33 cellular contexts compared by ENCODE assay signal in genomic region chr11:44349328-44349727, GRCh38. TPM values are rescaled to one million over a fixed set of nuclear protein-coding genes. Genes with fewer than 3 reads are reported as not detected.
"Had no signal": no experiment of that assay in that cellular context is flagged by ENCODE, and none has a peak within 500 bp of the region (broad histone marks: within the 10 kb centered on the region; RNA-seq: fewer than 3 reads in every experiment).

No MANE protein-coding gene starts in this region.

- H3K27me3 ChIP-seq: neural progenitor cell, pancreas, testis, transverse colon, upper lobe of right lung, uterus had no signal

- DNase-seq: naive thymus-derived CD4-positive, alpha-beta T cell; natural killer cell; pancreas; psoas muscle; right cardiac atrium; spleen; stimulated activated CD4-positive, alpha-beta T cell treated with anti-CD3 and anti-CD28 coated beads, Interleukin-12 subunit alpha, Interleukin-12 subunit beta, amount 100 ng/mL, for 4 hours; stimulated activated CD4-positive, alpha-beta T cell treated with anti-CD3 and anti-CD28 coated beads, Interleukin-1b, Interleukin-23, amount 100 ng/mL, for 48 hours; stimulated activated CD4-positive, alpha-beta T cell treated with anti-CD3 and anti-CD28 coated beads, Interleukin-4, amount 100 ng/mL, for 1 hour; stimulated activated CD4-positive, alpha-beta T cell treated with anti-CD3 and anti-CD28 coated beads, Interleukin-4, amount 100 ng/mL, for 4 hours; stimulated activated CD8-positive, alpha-beta memory T cell treated with anti-CD3 and anti-CD28 coated beads, Interleukin-4, amount 100 ng/mL, for 48 hours; stimulated activated naive CD4-positive, alpha-beta T cell; stimulated activated naive CD8-positive, alpha-beta T cell treated with anti-CD3 and anti-CD28 coated beads, Interleukin-15, amount 100 ng/mL, for 72 hours; stimulated activated naive CD8-positive, alpha-beta T cell treated with anti-CD3 and anti-CD28 coated beads, Interleukin-15, Interleukin-2, amounts not matched to agents 100 U/mL and 50 U/mL, for 24 hours; substantia nigra; testis; tibial artery; transverse colon; upper lobe of right lung; uterus had no signal

- H2AFZ ChIP-seq: neural progenitor cell had no signal

- H3K9me3 Mint-ChIP-seq: natural killer cell; nephron; neural progenitor cell; stimulated activated memory B cell treated with anti-CD40 and anti-IgM and Interleukin-4, amounts not matched to agents 10 μg/mL and 1 μg/mL and 100 μg/mL, for 72 hours; stimulated activated naive CD8-positive, alpha-beta T cell treated with anti-CD3 and anti-CD28 coated beads, Interleukin-15, amount 100 ng/mL, for 72 hours; type B pancreatic cell had no signal

- H3K4me2 ChIP-seq: neural progenitor cell, smooth muscle cell had no signal

- H3K4me3 Mint-ChIP-seq: naive thymus-derived CD4-positive, alpha-beta T cell; natural killer cell; nephron; stimulated activated memory B cell treated with anti-CD40 and anti-IgM and Interleukin-4, amounts not matched to agents 10 μg/mL and 1 μg/mL and 100 μg/mL, for 72 hours; stimulated activated naive CD8-positive, alpha-beta T cell treated with anti-CD3 and anti-CD28 coated beads, Interleukin-15, amount 100 ng/mL, for 72 hours; type B pancreatic cell had no signal

- H3K4me3 ChIP-seq: neural progenitor cell, pancreas, psoas muscle, skin epidermis, smooth muscle cell, spleen, suprapubic skin, testis, tibial artery, transverse colon, upper lobe of right lung, uterus had no signal

- H3K4me1 Mint-ChIP-seq: stimulated activated naive CD8-positive, alpha-beta T cell treated with anti-CD3 and anti-CD28 coated beads, Interleukin-15, amount 100 ng/mL, for 72 hours had no signal

- H3K9ac ChIP-seq: neural progenitor cell had no signal

- H3K27ac ChIP-seq: neural progenitor cell, neutrophil, pancreas, psoas muscle, skin epidermis, spleen, suprapubic skin, testis, tibial artery, transverse colon, upper lobe of right lung, uterus had no signal

- FAIRE-seq: pancreas had no signal

- H3K9me3 ChIP-seq: neutrophil, pancreas, psoas muscle, spleen, suprapubic skin, testis, tibial artery, transverse colon, upper lobe of right lung, uterus had no signal

- H3K27ac Mint-ChIP-seq: naive thymus-derived CD4-positive, alpha-beta T cell; natural killer cell; progenitor cell of endocrine pancreas; stimulated activated memory B cell treated with anti-CD40 and anti-IgM and Interleukin-4, amounts not matched to agents 10 μg/mL and 1 μg/mL and 100 μg/mL, for 72 hours; stimulated activated naive CD8-positive, alpha-beta T cell treated with anti-CD3 and anti-CD28 coated beads, Interleukin-15, amount 100 ng/mL, for 72 hours; type B pancreatic cell had no signal

- H3K4me1 ChIP-seq: pancreas, psoas muscle, suprapubic skin, testis, tibial artery, transverse colon, upper lobe of right lung, uterus had no signal

- ATAC-seq: naive thymus-derived CD4-positive, alpha-beta T cell; natural killer cell; pancreas; psoas muscle; right cardiac atrium; sciatic nerve; stimulated activated memory B cell treated with anti-CD40 and anti-IgM and Interleukin-4, amounts not matched to agents 10 μg/mL and 1 μg/mL and 100 μg/mL, for 72 hours; stimulated activated naive CD8-positive, alpha-beta T cell treated with anti-CD3 and anti-CD28 coated beads, Interleukin-15, amount 100 ng/mL, for 72 hours; stimulated activated naive CD8-positive, alpha-beta T cell treated with anti-CD3 and anti-CD28 coated beads, Interleukin-15, Interleukin-2, amounts not matched to agents 100 U/mL and 50 U/mL, for 24 hours; upper lobe of right lung had no signal

- H3K36me3 ChIP-seq: neural progenitor cell, neutrophil, pancreas, spleen, suprapubic skin, tibial artery, transverse colon, upper lobe of right lung, uterus had no signal

- H3K36me3 Mint-ChIP-seq: naive thymus-derived CD4-positive, alpha-beta T cell; natural killer cell; neural progenitor cell; stimulated activated memory B cell treated with anti-CD40 and anti-IgM and Interleukin-4, amounts not matched to agents 10 μg/mL and 1 μg/mL and 100 μg/mL, for 72 hours; type B pancreatic cell had no signal

RNA-seq across cellular contexts. Expression of gene ALX4, which starts 39.4 kb away (rescaled TPM):
- total RNA-seq: naive thymus-derived CD4-positive, alpha-beta T cell; natural killer cell; osteocyte; progenitor cell of endocrine pancreas; renal cortical epithelial cell; right cardiac atrium; smooth muscle cell; transverse colon; upper lobe of right lung had no signal
- polyA plus RNA-seq: neural cell, smooth muscle cell, spleen had no signal
